In genomic region chr15:42385980-42386695, GRCh38 we compare ENCODE assay signal across 19 cellular contexts. TPM values are rescaled to one million over a fixed set of nuclear protein-coding genes. Genes with fewer than 3 reads are reported as not detected.
DNase-seq lines count a peak whose midpoint lies in the region; ATAC-seq and TF ChIP-seq lines count a peak whose summit lies in the region.
"Had no signal": no experiment of that assay in that cellular context is flagged by ENCODE, and none has a peak within 500 bp of the region (broad histone marks: within the 10 kb centered on the region; RNA-seq: fewer than 3 reads in every experiment).

No MANE protein-coding gene starts in this region.

- ATAC-seq in natural killer cell, result no peak
- ATAC-seq: gastroesophageal sphincter had no signal

- H3K4me3 ChIP-seq in fibroblast of villous mesenchyme (ENCODE audit: low read depth, low read length) (no peak overlapping the region), thyroid gland (replicated peaks in 1 of 3) (no peak overlapping the region)
- H3K4me3 ChIP-seq: ascending aorta, coronary artery, gastroesophageal sphincter, sigmoid colon, SK-N-MC had no signal

- no peak for TF ChIP-seq POLR2A in thyroid gland (IDR thresholded peaks at IDR 0.05)

- no peak overlapping the region for H3K27ac ChIP-seq in thyroid gland
- H3K27ac ChIP-seq: ascending aorta, coronary artery, epithelial cell of prostate, gastroesophageal sphincter, sigmoid colon, SK-N-MC had no signal

- DNase-seq in D341Med (ENCODE audit: low spot score) (peak; percentile 9), LHCN-M2 (ENCODE audit: low read depth) (peak; percentile 29), fibroblast of villous mesenchyme (ENCODE audit: low read depth) (peak; percentile 42), cerebellum (ENCODE audit: low spot score) (no peak), islet precursor cell (no peak), natural killer cell (no peak), thyroid gland (no peak)
- DNase-seq: NCI-H2029 treated with DMSO at 0.1 percent for 48 hours, NCI-H524 treated with DMSO at 0.1 percent for 48 hours, occipital lobe, sigmoid colon had no signal

- no peak for TF ChIP-seq CTCF in fibroblast of villous mesenchyme (IDR thresholded peaks at IDR 0.05; ENCODE audit: insufficient read depth, low read depth, low read length)
- TF ChIP-seq CTCF in nephron (IDR thresholded peaks at IDR 0.05; ENCODE audit: unreplicated experiment in 3 of 3), result no peak
- no peak for TF ChIP-seq CTCF in natural killer cell (IDR thresholded peaks at IDR 0.05)
- TF ChIP-seq CTCF in thyroid gland (IDR thresholded peaks at IDR 0.05), result no peak

- H3K36me3 Mint-ChIP-seq in nephron (ENCODE audit: low read depth) (no peaks in the 10 kb centered on the region), natural killer cell (no peaks in the 10 kb centered on the region)

- H3K27me3 ChIP-seq in thyroid gland, result no peaks in the 10 kb centered on the region
- H3K27me3 ChIP-seq: ascending aorta, gastroesophageal sphincter, sigmoid colon had no signal

- no peaks in the 10 kb centered on the region for H3K9me3 Mint-ChIP-seq in nephron
- H3K9me3 Mint-ChIP-seq in natural killer cell, result no peaks in the 10 kb centered on the region
- H3K9me3 Mint-ChIP-seq: activated CD4-positive, alpha-beta T cell treated with anti-CD3 and anti-CD28 coated beads, Interleukin-2, amount 10 ng/mL, durations not matched to agents 7 days and 5 days; activated naive CD4-positive, alpha-beta T cell treated with anti-CD3 and anti-CD28 coated beads for 36 hours had no signal

- WGBS in thyroid gland, 2 donors, result 82 to 88% methylated on average over 12 of the region's 12 CpGs

- H3K4me3 Mint-ChIP-seq in nephron, result no peak overlapping the region
- H3K4me3 Mint-ChIP-seq in natural killer cell, result no peak overlapping the region
- H3K4me3 Mint-ChIP-seq: activated CD4-positive, alpha-beta T cell treated with anti-CD3 and anti-CD28 coated beads, Interleukin-2, amount 10 ng/mL, durations not matched to agents 7 days and 5 days; activated naive CD4-positive, alpha-beta T cell treated with anti-CD3 and anti-CD28 coated beads for 36 hours had no signal

- H3K4me1 ChIP-seq in thyroid gland, result peaks cover 0 to 18% of the 10 kb centered on the region in 2 donors
- H3K4me1 ChIP-seq: ascending aorta, gastroesophageal sphincter, sigmoid colon had no signal

- intact Hi-C loops in natural killer cell (cut with micrococcal nuclease) (no loop called here), thyroid gland (cut with DNase I) (no loop called here)

- H3K4me1 Mint-ChIP-seq in nephron (peaks cover 14% of the 10 kb centered on the region), natural killer cell (peaks cover 7 to 13% of the 10 kb centered on the region in 2 donors)
- H3K4me1 Mint-ChIP-seq: activated CD4-positive, alpha-beta T cell treated with anti-CD3 and anti-CD28 coated beads, Interleukin-2, amount 10 ng/mL, durations not matched to agents 7 days and 5 days had no signal

- H3K36me3 ChIP-seq in thyroid gland, result no peaks in the 10 kb centered on the region
- H3K36me3 ChIP-seq: sigmoid colon had no signal

- H3K9me3 ChIP-seq in thyroid gland, result no peaks in the 10 kb centered on the region
- H3K9me3 ChIP-seq: ascending aorta, gastroesophageal sphincter, sigmoid colon had no signal

- H3K27me3 Mint-ChIP-seq in nephron (ENCODE audit: low read depth), result peaks cover 4% of the 10 kb centered on the region
- H3K27me3 Mint-ChIP-seq in natural killer cell (ENCODE audit: low read depth in 2 of 2), result no peaks in the 10 kb centered on the region
- H3K27me3 Mint-ChIP-seq: activated CD4-positive, alpha-beta T cell treated with anti-CD3 and anti-CD28 coated beads, Interleukin-2, amount 10 ng/mL, durations not matched to agents 7 days and 5 days had no signal

- peak overlapping the region in 2 of 3 experiments; percentile 49 to 53 for H3K27ac Mint-ChIP-seq in nephron
- no peak overlapping the region for H3K27ac Mint-ChIP-seq in natural killer cell
- H3K27ac Mint-ChIP-seq: activated CD4-positive, alpha-beta T cell treated with anti-CD3 and anti-CD28 coated beads, Interleukin-2, amount 10 ng/mL, durations not matched to agents 7 days and 5 days; activated naive CD4-positive, alpha-beta T cell treated with anti-CD3 and anti-CD28 coated beads for 36 hours had no signal

RNA-seq across cellular contexts. Expression of gene CAPN3, which starts 26.8 kb away (rescaled TPM):
- total RNA-seq in LHCN-M2 (2014; rRNA removed), result 0.17 and 0.77 TPM in 2 replicates
- polyA plus RNA-seq in LHCN-M2 (2012), result 0.47 TPM
- total RNA-seq in fibroblast of villous mesenchyme, result 0.64 and 2.6 TPM in 2 replicates
- total RNA-seq in cerebellum, result 1.8 TPM
- total RNA-seq in natural killer cell, result 10 to 100 TPM in 1 of 3 donors, 1 to 10 TPM in 2; 5.5 to 10.8 (median 6.8) TPM
- total RNA-seq in thyroid gland, result 1 to 10 TPM; 3.0 to 6.8 (median 4.0) TPM

Comparison
In these comparisons a context has a peak if more than half of its experiments do, and no peak if none do; other contexts are left out.
1. DNase-seq: peak in D341Med (single experiment), LHCN-M2 (single experiment) and fibroblast of villous mesenchyme (single experiment); none in cerebellum (single experiment), islet precursor cell (single experiment), natural killer cell (single experiment) and thyroid gland (0 of 2).
2. H3K27ac Mint-ChIP-seq: peak in nephron (2 of 3); none in natural killer cell (0 of 2).